Comparison of ENCODE assay signal across 16 cellular contexts in genomic region chr11:44743326-44743725, GRCh38. TPM values are rescaled to one million over a fixed set of nuclear protein-coding genes. Genes with fewer than 3 reads are reported as not detected.
"Had no signal": no experiment of that assay in that cellular context is flagged by ENCODE, and none has a peak within 500 bp of the region (broad histone marks: within the 10 kb centered on the region; RNA-seq: fewer than 3 reads in every experiment).

No MANE protein-coding gene starts in this region.

- H3K36me3 ChIP-seq: tibial nerve had no signal

- H3K9me3 Mint-ChIP-seq: activated naive CD4-positive, alpha-beta T cell treated with anti-CD3 and anti-CD28 coated beads, Interleukin-2, amount 10 ng/mL, durations not matched to agents 7 days and 5 days; natural killer cell treated with Interleukin-12 subunit alpha and Interleukin-12 subunit beta and Interleukin-15 and Interleukin-18, amount 100 ng/mL, for 72 hours had no signal

- H3K4me3 ChIP-seq: mucosa of descending colon, skin epidermis, tibial nerve had no signal

- H3K9me3 ChIP-seq: mucosa of descending colon, tibial nerve had no signal

- H3K27me3 ChIP-seq: tibial nerve had no signal

- H3K27ac Mint-ChIP-seq: activated CD8-positive, alpha-beta T cell treated with anti-CD3 and anti-CD28 coated beads, Interleukin-2, amount 10 ng/mL, durations not matched to agents 7 days and 5 days; activated naive CD4-positive, alpha-beta T cell treated with anti-CD3 and anti-CD28 coated beads, Interleukin-2, amount 10 ng/mL, durations not matched to agents 7 days and 5 days; natural killer cell treated with Interleukin-12 subunit alpha and Interleukin-12 subunit beta and Interleukin-15 and Interleukin-18, amount 100 ng/mL, for 72 hours had no signal

- DNase-seq: activated CD4-positive, alpha-beta T cell treated with anti-CD3 and anti-CD28 coated beads for 4 hours; activated CD8-positive, alpha-beta memory T cell treated with anti-CD3 and anti-CD28 coated beads, Interleukin-2, amount 50 U/mL, for 48 hours; activated CD8-positive, alpha-beta T cell treated with anti-CD3 and anti-CD28 coated beads, Interleukin-2, amount 10 ng/mL, durations not matched to agents 7 days and 5 days; activated naive CD4-positive, alpha-beta T cell treated with anti-CD3 and anti-CD28 coated beads, Interleukin-2, amount 10 ng/mL, durations not matched to agents 7 days and 5 days; central memory CD4-positive, alpha-beta T cell; cortex of kidney; effector CD8-positive, alpha-beta T cell; hypothalamus; left cardiac atrium; mammary epithelial cell; mucosa of descending colon had no signal

- H3K4me3 Mint-ChIP-seq: activated CD8-positive, alpha-beta T cell treated with anti-CD3 and anti-CD28 coated beads, Interleukin-2, amount 10 ng/mL, durations not matched to agents 7 days and 5 days; activated naive CD4-positive, alpha-beta T cell treated with anti-CD3 and anti-CD28 coated beads, Interleukin-2, amount 10 ng/mL, durations not matched to agents 7 days and 5 days; natural killer cell treated with Interleukin-12 subunit alpha and Interleukin-12 subunit beta and Interleukin-15 and Interleukin-18, amount 100 ng/mL, for 72 hours had no signal

- H3K27me3 Mint-ChIP-seq: activated naive CD4-positive, alpha-beta T cell treated with anti-CD3 and anti-CD28 coated beads, Interleukin-2, amount 10 ng/mL, durations not matched to agents 7 days and 5 days had no signal

- H3K27ac ChIP-seq: tibial nerve, VCaP had no signal

- H3K36me3 Mint-ChIP-seq: natural killer cell treated with Interleukin-12 subunit alpha and Interleukin-12 subunit beta and Interleukin-15 and Interleukin-18, amount 100 ng/mL, for 72 hours had no signal

RNA-seq across cellular contexts. Expression of gene TSPAN18, which starts 16.6 kb away (rescaled TPM):
- total RNA-seq: mammary epithelial cell, SK-MEL-5 had no signal
